9 cellular contexts compared by ENCODE assay signal in genomic region chr5:119328753-119329602, GRCh38. TPM values are rescaled to one million over a fixed set of nuclear protein-coding genes. Genes with fewer than 3 reads are reported as not detected.
DNase-seq lines count a peak whose midpoint lies in the region; ATAC-seq, FAIRE-seq and TF ChIP-seq lines count a peak whose summit lies in the region.
"Had no signal": no experiment of that assay in that cellular context is flagged by ENCODE, and none has a peak within 500 bp of the region (broad histone marks: within the 10 kb centered on the region; RNA-seq: fewer than 3 reads in every experiment).

No MANE protein-coding gene starts in this region.

- no peak overlapping the region for H3K9ac ChIP-seq in colonic mucosa (ENCODE audit: low read depth in 2 of 2, low read length in 2 of 2)

- H3K36me3 ChIP-seq in colonic mucosa = no peaks in the 10 kb centered on the region

- peak overlapping the region; percentile 50 for H3K27ac ChIP-seq in colonic mucosa

- ATAC-seq in GM18511 (IDR thresholded peaks at IDR 0.05; ENCODE audit: unreplicated experiment) (no peak), GM21381 (IDR thresholded peaks at IDR 0.05; ENCODE audit: unreplicated experiment) (no peak)

- H3K4me3 ChIP-seq in colonic mucosa = no peak overlapping the region

- no peaks in the 10 kb centered on the region for H3K27me3 Mint-ChIP-seq in type B pancreatic cell

- peaks cover 3% of the 10 kb centered on the region for H3K4me1 ChIP-seq in colonic mucosa

- peaks cover 13% of the 10 kb centered on the region for H3K36me3 Mint-ChIP-seq in type B pancreatic cell

- peak; percentile 67 for DNase-seq in GM04504 (ENCODE audit: low read depth)
- DNase-seq in UCSD-AML1 (lab: John Stamatoyannopoulos, UW; ENCODE audit: unreplicated experiment) = peak; percentile 11
- no peak for DNase-seq in colonic mucosa
- DNase-seq in stimulated activated CD4-positive, alpha-beta T cell treated with anti-CD3 and anti-CD28 coated beads, Interleukin-2, amount 100 ng/mL, for 24 hours = peak; percentile 59 to 60
- no peak for DNase-seq in RCC 7860 (ENCODE audit: low spot score)
- DNase-seq in type B pancreatic cell (ENCODE audit: extremely low spot score, unreplicated experiment) = no peak
- DNase-seq: retina had no signal

- no peak for FAIRE-seq in RCC 7860 (lab: Jason Lieb, UNC)

- H3K9me3 Mint-ChIP-seq in type B pancreatic cell = no peaks in the 10 kb centered on the region

- peaks cover 36% of the 10 kb centered on the region for H3K4me1 Mint-ChIP-seq in type B pancreatic cell (ENCODE audit: unreplicated experiment)

- H3K27ac Mint-ChIP-seq in type B pancreatic cell = no peak overlapping the region

- H3K9me3 ChIP-seq in colonic mucosa = no peaks in the 10 kb centered on the region

- no peak overlapping the region for H3K4me3 Mint-ChIP-seq in type B pancreatic cell

- TF ChIP-seq CTCF in colonic mucosa (IDR thresholded peaks at IDR 0.05) (no peak), type B pancreatic cell (conservative IDR thresholded peaks at IDR 0.05) (no peak)

- intact Hi-C loops in colonic mucosa (cut with DNase I) = no loop called here

- no peaks in the 10 kb centered on the region for H3K27me3 ChIP-seq in colonic mucosa

RNA-seq across cellular contexts. Expression of gene TNFAIP8, which starts 26.8 kb away (rescaled TPM):
- total RNA-seq in colonic mucosa (10 to 100 TPM; 11.0 to 12.7 TPM), type B pancreatic cell (ENCODE audit: low replicate concordance) (11.8 and 17.3 TPM in 2 replicates)

Comparison
In these comparisons a context has a peak if more than half of its experiments do, and no peak if none do; other contexts are left out.
1. DNase-seq: peak in GM04504 (single experiment), UCSD-AML1 (single experiment) and stimulated activated CD4-positive, alpha-beta T cell treated with anti-CD3 and anti-CD28 coated beads, Interleukin-2, amount 100 ng/mL, for 24 hours (2 of 2); none in colonic mucosa (single experiment), RCC 7860 (single experiment) and type B pancreatic cell (single experiment).